1 cellular context compared by ENCODE assay signal in the genomic region with DNA sequence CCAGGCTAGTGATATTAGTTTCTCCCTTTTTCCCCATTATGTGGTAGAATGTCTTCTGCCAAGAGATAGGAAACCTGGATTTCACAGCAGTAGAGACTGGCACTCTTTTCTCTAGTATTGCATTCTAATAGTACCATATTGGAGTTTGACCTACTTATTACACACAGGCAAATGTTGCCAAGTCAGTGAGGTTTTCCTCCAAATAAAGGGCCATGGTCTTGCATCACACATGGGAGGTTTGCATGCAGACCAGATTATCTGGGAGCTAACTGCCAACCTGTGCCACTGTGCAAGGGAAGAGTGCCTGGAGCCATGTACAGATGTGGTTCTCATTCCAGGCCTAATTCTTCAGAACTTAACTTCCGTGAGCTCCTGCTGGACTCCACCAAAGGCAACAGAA.
TF ChIP-seq lines count a peak whose summit lies in the region.

No MANE protein-coding gene starts in this region.

TF ChIP-seq in GM23338, 12 proteins besides CTCF, POLR2A, EP300 and RAD21 (continued from another document):
- TF ChIP-seq JUNB (IDR thresholded peaks at IDR 0.05; ENCODE audit: unreplicated experiment): no peak
- no peak for TF ChIP-seq STAT1 (IDR thresholded peaks at IDR 0.05; ENCODE audit: unreplicated experiment)
- no peak for TF ChIP-seq CREB1 (CRISPR knock-in tag; IDR thresholded peaks at IDR 0.05; ENCODE audit: low read depth)
- no peak for TF ChIP-seq REST (IDR thresholded peaks at IDR 0.05; ENCODE audit: unreplicated experiment)
- no peak for TF ChIP-seq POLR2AphosphoS5 (IDR thresholded peaks at IDR 0.05; ENCODE audit: low read depth)
- no peak for TF ChIP-seq EZH2phosphoT487 (IDR thresholded peaks at IDR 0.05; ENCODE audit: unreplicated experiment)
- no peak for TF ChIP-seq ZNF114 (CRISPR knock-in tag; IDR thresholded peaks at IDR 0.05)
